11 cellular contexts compared by ENCODE assay signal in the genomic region with DNA sequence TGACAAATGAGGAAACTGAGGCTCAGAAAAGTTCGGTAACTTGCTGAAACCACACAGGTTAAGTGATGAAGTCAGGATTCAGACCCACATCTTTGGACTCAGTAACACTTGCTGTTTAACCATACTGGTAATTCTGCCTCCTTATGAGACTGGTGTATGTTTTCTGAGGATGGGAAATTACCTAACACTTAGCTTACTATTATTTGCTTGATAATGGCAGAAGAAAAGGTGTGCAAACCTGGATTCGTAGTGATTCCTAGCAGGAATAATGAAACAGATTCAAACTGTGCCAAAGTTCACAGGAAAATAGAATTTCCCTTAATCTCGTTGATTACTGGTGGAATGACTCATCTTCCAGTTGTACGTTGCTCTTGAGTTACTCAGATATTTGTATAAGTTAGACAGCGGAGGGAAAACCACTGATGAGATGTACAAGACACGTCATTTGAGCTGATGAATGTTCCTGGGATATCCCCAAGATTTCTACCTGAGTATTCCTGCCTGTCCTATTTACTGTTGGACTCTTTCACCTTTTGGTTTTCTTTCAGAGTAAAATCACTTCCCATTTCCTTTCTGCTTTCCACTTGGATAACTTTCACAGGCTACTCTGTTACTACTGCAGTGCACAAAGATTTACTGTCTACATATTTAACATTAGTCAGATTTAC. TPM values are rescaled to one million over a fixed set of nuclear protein-coding genes. Genes with fewer than 3 reads are reported as not detected.
DNase-seq lines count a peak whose midpoint lies in the region; ATAC-seq and TF ChIP-seq lines count a peak whose summit lies in the region.
"Had no signal": no experiment of that assay in that cellular context is flagged by ENCODE, and none has a peak within 500 bp of the region (broad histone marks: within the 10 kb centered on the region; RNA-seq: fewer than 3 reads in every experiment).

No MANE protein-coding gene starts in this region.

- no peaks in the 10 kb centered on the region for H3F3A ChIP-seq in GM23338 (replicated peaks; ENCODE audit: low read depth)

- POLR2A ChIA-PET in activated CD4-positive, alpha-beta T cell treated with anti-CD3 and anti-CD28 coated beads for 36 hours (lab: Charles Lee), result interaction anchor here (1.5 kb wide), 1 partner anchor 257 kb away, joined by 3 read pairs; no protein-coding TSS in a partner anchor

- H3K27me3 Mint-ChIP-seq in activated CD4-positive, alpha-beta T cell treated with anti-CD3 and anti-CD28 coated beads for 36 hours, result no peaks in the 10 kb centered on the region
- H3K27me3 Mint-ChIP-seq in stimulated activated naive CD8-positive, alpha-beta T cell treated with anti-CD3 and anti-CD28 coated beads, Interleukin-15, Interleukin-2, amounts not matched to agents 100 ng/mL and 50 ng/mL, for 24 hours, result no peaks in the 10 kb centered on the region
- H3K27me3 Mint-ChIP-seq in endodermal cell (ENCODE audit: insufficient read depth) (no peaks in the 10 kb centered on the region), GM23338 (ENCODE audit: insufficient read depth, low read depth, poor library complexity) (no peaks in the 10 kb centered on the region)

- DNase-seq in activated CD4-positive, alpha-beta T cell treated with anti-CD3 and anti-CD28 coated beads for 36 hours, result no peak
- no peak for DNase-seq in activated CD4-positive, alpha-beta T cell treated with anti-CD3 and anti-CD28 coated beads, Interleukin-2, amount 50 U/mL, for 48 hours
- DNase-seq in SK-N-MC (ENCODE audit: low read depth, low spot score) (no peak), fibroblast of pulmonary artery (ENCODE audit: low read depth) (peak; percentile 89), putamen (ENCODE audit: low spot score) (no peak), endodermal cell (no peak), GM23338 (ENCODE audit: low spot score) (no peak)
- DNase-seq: activated CD8-positive, alpha-beta memory T cell treated with anti-CD3 and anti-CD28 coated beads, Interleukin-2, amount 50 U/mL, for 48 hours; NCI-H1694 had no signal

- H3K9ac ChIP-seq in SK-N-MC (ENCODE audit: insufficient read length) (no peak overlapping the region), endodermal cell (ENCODE audit: extremely low read depth, low read length, poor library complexity, severe bottlenecking) (no peak overlapping the region)
- H3K9ac ChIP-seq: BLaER1 had no signal

- peak overlapping the region; percentile 4 for H3K4me3 Mint-ChIP-seq in activated CD4-positive, alpha-beta T cell treated with anti-CD3 and anti-CD28 coated beads for 36 hours
- peak overlapping the region; percentile 51 for H3K4me3 Mint-ChIP-seq in stimulated activated naive CD8-positive, alpha-beta T cell treated with anti-CD3 and anti-CD28 coated beads, Interleukin-15, Interleukin-2, amounts not matched to agents 100 ng/mL and 50 ng/mL, for 24 hours
- H3K4me3 Mint-ChIP-seq in endodermal cell (no peak overlapping the region), GM23338 (no peak overlapping the region)

- TF ChIP-seq CTCF in fibroblast of pulmonary artery (IDR thresholded peaks at IDR 0.05; ENCODE audit: low read length, missing control alignments) (no peak), endodermal cell (conservative IDR thresholded peaks at IDR 0.05) (no peak), GM23338 (conservative IDR thresholded peaks at IDR 0.05; ENCODE audit: low read depth in 2 of 2) (no peak)

- H3K27ac ChIP-seq in SK-N-MC (peak overlapping the region; percentile 29), endodermal cell (ENCODE audit: low read depth, low read length) (no peak overlapping the region), GM23338 (ENCODE audit: low read depth) (no peak overlapping the region)
- H3K27ac ChIP-seq: BLaER1 had no signal

- H3K27me3 ChIP-seq in endodermal cell (ENCODE audit: control insufficient read depth, insufficient read depth, low read length, poor library complexity, severe bottlenecking) (no peaks in the 10 kb centered on the region), GM23338 (ENCODE audit: insufficient read depth) (no peaks in the 10 kb centered on the region)
- H3K27me3 ChIP-seq: BLaER1 had no signal

- peaks cover 53% of the 10 kb centered on the region for H3K4me1 Mint-ChIP-seq in activated CD4-positive, alpha-beta T cell treated with anti-CD3 and anti-CD28 coated beads for 36 hours
- H3K4me1 Mint-ChIP-seq in stimulated activated naive CD8-positive, alpha-beta T cell treated with anti-CD3 and anti-CD28 coated beads, Interleukin-15, Interleukin-2, amounts not matched to agents 100 ng/mL and 50 ng/mL, for 24 hours (ENCODE audit: low read depth), result peaks cover 51% of the 10 kb centered on the region
- peaks cover 24% of the 10 kb centered on the region for H3K4me1 Mint-ChIP-seq in endodermal cell
- peaks cover 20% of the 10 kb centered on the region for H3K4me1 Mint-ChIP-seq in GM23338

- CTCF ChIA-PET in activated CD4-positive, alpha-beta T cell treated with anti-CD3 and anti-CD28 coated beads for 36 hours (lab: Charles Lee), result interaction anchor here (0.5 to 2.2 kb wide), 6 partner anchors 10 to 254 kb away, joined by 3 to 6 read pairs (median 4); no protein-coding TSS in a partner anchor

- WGBS in endodermal cell (ENCODE audit: insufficient coverage in 1 of 2, insufficient read length in 1 of 2), 2 experiments, result 92 to 97% methylated on average over 5 to 6 of the region's 6 CpGs

- H3K9me3 ChIP-seq in SK-N-MC (ENCODE audit: low read depth, low read length), result no peaks in the 10 kb centered on the region
- H3K9me3 ChIP-seq in endodermal cell (ENCODE audit: control insufficient read depth, low read length), result no peaks in the 10 kb centered on the region
- H3K9me3 ChIP-seq: BLaER1 had no signal

- H3K9me2 ChIP-seq in GM23338 (ENCODE audit: insufficient read depth), result no peaks in the 10 kb centered on the region

- H4K20me1 ChIP-seq in GM23338 (replicated peaks; ENCODE audit: insufficient read depth), result no peaks in the 10 kb centered on the region
- H4K20me1 ChIP-seq: BLaER1 had no signal

- no peak overlapping the region for H2AFZ ChIP-seq in GM23338

- H3K4me2 ChIP-seq in GM23338, result no peak overlapping the region
- H3K4me2 ChIP-seq: BLaER1 had no signal

- peak overlapping the region; percentile 65 for H3K27ac Mint-ChIP-seq in activated CD4-positive, alpha-beta T cell treated with anti-CD3 and anti-CD28 coated beads for 36 hours
- H3K27ac Mint-ChIP-seq in stimulated activated naive CD8-positive, alpha-beta T cell treated with anti-CD3 and anti-CD28 coated beads, Interleukin-15, Interleukin-2, amounts not matched to agents 100 ng/mL and 50 ng/mL, for 24 hours, result peak overlapping the region; percentile 68
- H3K27ac Mint-ChIP-seq in endodermal cell (no peak overlapping the region), GM23338 (no peak overlapping the region)

- no peaks in the 10 kb centered on the region for H3K9me3 Mint-ChIP-seq in activated CD4-positive, alpha-beta T cell treated with anti-CD3 and anti-CD28 coated beads for 36 hours (ENCODE audit: low read depth)
- no peaks in the 10 kb centered on the region for H3K9me3 Mint-ChIP-seq in stimulated activated naive CD8-positive, alpha-beta T cell treated with anti-CD3 and anti-CD28 coated beads, Interleukin-15, Interleukin-2, amounts not matched to agents 100 ng/mL and 50 ng/mL, for 24 hours
- H3K9me3 Mint-ChIP-seq in endodermal cell (no peaks in the 10 kb centered on the region), GM23338 (no peaks in the 10 kb centered on the region)

- H3K36me3 Mint-ChIP-seq in activated CD4-positive, alpha-beta T cell treated with anti-CD3 and anti-CD28 coated beads for 36 hours (ENCODE audit: low read depth), result peaks cover 23% of the 10 kb centered on the region
- H3K36me3 Mint-ChIP-seq in stimulated activated naive CD8-positive, alpha-beta T cell treated with anti-CD3 and anti-CD28 coated beads, Interleukin-15, Interleukin-2, amounts not matched to agents 100 ng/mL and 50 ng/mL, for 24 hours (ENCODE audit: low read depth), result peaks cover 42% of the 10 kb centered on the region
- H3K36me3 Mint-ChIP-seq in endodermal cell (ENCODE audit: low read depth) (peaks cover 25% of the 10 kb centered on the region), GM23338 (ENCODE audit: low read depth) (no peaks in the 10 kb centered on the region; the same call in 2 of the 3 replicates)

- H3K36me3 ChIP-seq in SK-N-MC (ENCODE audit: insufficient read depth, low read length), result peaks cover 22% of the 10 kb centered on the region
- peaks cover 22% of the 10 kb centered on the region for H3K36me3 ChIP-seq in endodermal cell (ENCODE audit: control insufficient read depth, insufficient read depth, low read length)
- no peaks in the 10 kb centered on the region for H3K36me3 ChIP-seq in GM23338 (ENCODE audit: insufficient read depth)

- H3K79me2 ChIP-seq in GM23338 (replicated peaks; ENCODE audit: insufficient read depth), result no peaks in the 10 kb centered on the region

- intact Hi-C loops in activated CD4-positive, alpha-beta T cell treated with anti-CD3 and anti-CD28 coated beads for 36 hours (cut with DNase I, micrococcal nuclease), result loop anchor here (1.0 to 5.0 kb wide), 2 partner anchors 36 to 42 kb away; no protein-coding TSS in a partner anchor

- H3K4me1 ChIP-seq in endodermal cell (ENCODE audit: control insufficient read depth, insufficient read depth, low read length) (peaks cover 8% of the 10 kb centered on the region), GM23338 (ENCODE audit: insufficient read depth) (0 out of 2 replicates have a peak, but pooled peaks cover 9% of the 10 kb centered on the region)

- H3K4me3 ChIP-seq in SK-N-MC, result no peak overlapping the region
- H3K4me3 ChIP-seq in fibroblast of pulmonary artery (replicated peaks; ENCODE audit: low read depth, low read length), result peak overlapping the region; percentile 5
- H3K4me3 ChIP-seq in endodermal cell (ENCODE audit: low read length), result no peak overlapping the region
- H3K4me3 ChIP-seq in GM23338, result no peak overlapping the region
- H3K4me3 ChIP-seq: BLaER1 had no signal

- peak; percentile 85 for ATAC-seq in activated CD4-positive, alpha-beta T cell treated with anti-CD3 and anti-CD28 coated beads for 36 hours
- no peak for ATAC-seq in GM23338

TF ChIP-seq in GM23338, 12 proteins besides CTCF, POLR2A, EP300 and RAD21 (continues in another document):
- TF ChIP-seq POLR2AphosphoS5 (IDR thresholded peaks at IDR 0.05; ENCODE audit: low read depth), result no peak
- no peak for TF ChIP-seq JUNB (IDR thresholded peaks at IDR 0.05; ENCODE audit: unreplicated experiment)
- TF ChIP-seq ZNF331 (CRISPR knock-in tag; IDR thresholded peaks at IDR 0.05; ENCODE audit: low read depth), result no peak

RNA-seq across cellular contexts. Expression of a gene that starts 37.5 kb away (rescaled TPM):
- 10 to 100 TPM; 37.3 to 51.1 TPM for total RNA-seq in activated CD4-positive, alpha-beta T cell treated with anti-CD3 and anti-CD28 coated beads for 36 hours
- 10 to 100 TPM; 45.6 to 57.2 TPM for total RNA-seq in endodermal cell
- 26.1 TPM for polyA plus RNA-seq in endodermal cell (2013, experiment 1 of 2)
- 25.7 TPM for polyA plus RNA-seq in endodermal cell (2013, experiment 2 of 2)
- total RNA-seq in GM23338 (2014; rRNA removed; shearing (Covaris generic)), result 39.0 and 50.4 TPM in 2 replicates
- polyA plus RNA-seq in GM23338 (2016; fragmentation: Nextera tagmentation; extraction: Ambion mirVana), result 25.3 and 28.8 TPM in 2 replicates

RNA-seq across cellular contexts. Expression of a gene that starts 38.1 kb away (rescaled TPM):
- 10 to 100 TPM; 43.8 to 53.5 TPM for total RNA-seq in activated CD4-positive, alpha-beta T cell treated with anti-CD3 and anti-CD28 coated beads for 36 hours
- 10 to 100 TPM; 18.6 to 36.8 TPM for total RNA-seq in endodermal cell
- polyA plus RNA-seq in endodermal cell (2013, experiment 1 of 2), result 57.7 TPM
- polyA plus RNA-seq in endodermal cell (2013, experiment 2 of 2), result 47.9 TPM
- total RNA-seq in GM23338 (2014; rRNA removed; shearing (Covaris generic)), result 35.9 and 40.0 TPM in 2 replicates
- polyA plus RNA-seq in GM23338 (2016; fragmentation: Nextera tagmentation; extraction: Ambion mirVana), result 37.6 and 43.0 TPM in 2 replicates

Comparison
In these comparisons a context has a peak if more than half of its experiments do, and no peak if none do; other contexts are left out.
1. H3K27ac Mint-ChIP-seq: peak in activated CD4-positive, alpha-beta T cell treated with anti-CD3 and anti-CD28 coated beads for 36 hours (single experiment) and stimulated activated naive CD8-positive, alpha-beta T cell treated with anti-CD3 and anti-CD28 coated beads, Interleukin-15, Interleukin-2, amounts not matched to agents 100 ng/mL and 50 ng/mL, for 24 hours (single experiment); none in endodermal cell (single experiment) and GM23338 (single experiment).
2. H3K4me3 Mint-ChIP-seq: peak in activated CD4-positive, alpha-beta T cell treated with anti-CD3 and anti-CD28 coated beads for 36 hours (single experiment) and stimulated activated naive CD8-positive, alpha-beta T cell treated with anti-CD3 and anti-CD28 coated beads, Interleukin-15, Interleukin-2, amounts not matched to agents 100 ng/mL and 50 ng/mL, for 24 hours (single experiment); none in endodermal cell (single experiment) and GM23338 (single experiment).